32 cellular contexts compared by ENCODE assay signal in the genomic region with DNA sequence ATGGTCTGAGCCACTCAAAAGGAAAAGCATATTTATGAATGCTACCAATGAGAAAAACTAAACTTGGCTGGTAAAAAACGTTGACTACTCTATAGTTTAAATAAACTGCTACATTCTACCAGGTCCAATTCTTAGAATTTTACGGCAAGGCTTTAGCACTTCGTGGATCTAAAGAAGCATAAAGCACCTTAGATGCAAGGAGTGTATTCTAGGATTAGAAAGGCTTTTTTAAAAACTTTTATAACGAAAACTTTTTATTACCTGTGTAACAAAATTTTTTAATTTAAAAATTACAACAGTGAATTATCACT.
"Had no signal": no experiment of that assay in that cellular context is flagged by ENCODE, and none has a peak within 500 bp of the region (broad histone marks: within the 10 kb centered on the region; RNA-seq: fewer than 3 reads in every experiment).

No MANE protein-coding gene starts in this region.

- H3K9me3 ChIP-seq: Peyer's patch had no signal

- H3K27me3 ChIP-seq: Peyer's patch had no signal

- H3K36me3 ChIP-seq: Peyer's patch, WERI-Rb-1 had no signal

- H3K27ac Mint-ChIP-seq: activated CD8-positive, alpha-beta T cell treated with anti-CD3 and anti-CD28 coated beads for 36 hours; activated naive CD8-positive, alpha-beta T cell treated with anti-CD3 and anti-CD28 coated beads for 36 hours; activated T-cell treated with anti-CD3 and anti-CD28 coated beads, Interleukin-2, amount 50 U/mL, for 72 hours; activated T-helper 17 cell treated with anti-CD3 and anti-CD28 coated beads, Interleukin-2, amount 50 U/mL, for 72 hours had no signal

- H3K9me3 Mint-ChIP-seq: activated CD8-positive, alpha-beta T cell treated with anti-CD3 and anti-CD28 coated beads for 36 hours; activated naive CD8-positive, alpha-beta T cell treated with anti-CD3 and anti-CD28 coated beads for 36 hours; activated T-cell treated with anti-CD3 and anti-CD28 coated beads, Interleukin-2, amount 50 U/mL, for 72 hours; activated T-helper 17 cell treated with anti-CD3 and anti-CD28 coated beads, Interleukin-2, amount 50 U/mL, for 72 hours had no signal

- ATAC-seq: activated CD8-positive, alpha-beta T cell treated with anti-CD3 and anti-CD28 coated beads for 36 hours; activated T-cell treated with anti-CD3 and anti-CD28 coated beads, Interleukin-2, amount 50 U/mL, for 72 hours; activated T-helper 17 cell treated with anti-CD3 and anti-CD28 coated beads, Interleukin-2, amount 50 U/mL, for 72 hours; PC-3; Right ventricle myocardium inferior had no signal

- H3K27ac ChIP-seq: Peyer's patch, RWPE1, WERI-Rb-1 had no signal

- DNase-seq: activated CD4-positive, alpha-beta T cell treated with anti-CD3 and anti-CD28 coated beads for 1 hour; activated CD4-positive, alpha-beta T cell treated with anti-CD3 and anti-CD28 coated beads for 48 hours; activated CD4-positive, alpha-beta T cell treated with anti-CD3 and anti-CD28 coated beads, Interleukin-2, amount 50 U/mL, for 4 hours; activated CD4-positive, CD25-positive, alpha-beta regulatory T cell; activated CD8-positive, alpha-beta T cell treated with anti-CD3 and anti-CD28 coated beads for 36 hours; activated effector memory CD4-positive, alpha-beta T cell treated with anti-CD3 and anti-CD28 coated beads, Interleukin-2, amount 50 U/mL, for 16 hours; activated naive CD4-positive, alpha-beta T cell; activated naive CD4-positive, alpha-beta T cell treated with anti-CD3 and anti-CD28 coated beads, Interleukin-2, amount 50 U/mL, for 16 hours; activated naive CD8-positive, alpha-beta T cell treated with anti-CD3 and anti-CD28 coated beads for 36 hours; activated T-cell treated with anti-CD3 and anti-CD28 coated beads, Interleukin-2, amount 50 U/mL, for 1 hour; activated T-cell treated with anti-CD3 and anti-CD28 coated beads, Interleukin-2, amount 50 U/mL, for 72 hours; amniotic stem cell; aorta; MM.1S; NCI-H1092 treated with DMSO at 0.1 percent for 48 hours; NCI-H1417; NCI-H146; NCI-H187; NCI-H2029 treated with DMSO at 0.1 percent for 48 hours; NCI-H2107; NCI-H2171; NCI-H510A; NCI-H748 treated with DMSO at 0.1 percent for 48 hours; NK-92 treated with Interleukin-12 subunit alpha and Interleukin-12 subunit beta, amount 100 ng/mL, for 24 hours; PC-3; Peyer's patch; SIG-M5; T1000; WERI-Rb-1 had no signal

- H3K4me1 ChIP-seq: Peyer's patch had no signal

- H3K36me3 Mint-ChIP-seq: activated naive CD8-positive, alpha-beta T cell treated with anti-CD3 and anti-CD28 coated beads for 36 hours had no signal

- H3K27me3 Mint-ChIP-seq: activated CD8-positive, alpha-beta T cell treated with anti-CD3 and anti-CD28 coated beads for 36 hours; activated naive CD8-positive, alpha-beta T cell treated with anti-CD3 and anti-CD28 coated beads for 36 hours; activated T-helper 17 cell treated with anti-CD3 and anti-CD28 coated beads, Interleukin-2, amount 50 U/mL, for 72 hours had no signal

- H3K4me3 ChIP-seq: Peyer's patch had no signal

- H3K4me3 Mint-ChIP-seq: activated CD8-positive, alpha-beta T cell treated with anti-CD3 and anti-CD28 coated beads for 36 hours; activated naive CD8-positive, alpha-beta T cell treated with anti-CD3 and anti-CD28 coated beads for 36 hours; activated T-cell treated with anti-CD3 and anti-CD28 coated beads, Interleukin-2, amount 50 U/mL, for 72 hours; activated T-helper 17 cell treated with anti-CD3 and anti-CD28 coated beads, Interleukin-2, amount 50 U/mL, for 72 hours had no signal
